Comparison of ENCODE assay signal across 27 cellular contexts in the genomic region with DNA sequence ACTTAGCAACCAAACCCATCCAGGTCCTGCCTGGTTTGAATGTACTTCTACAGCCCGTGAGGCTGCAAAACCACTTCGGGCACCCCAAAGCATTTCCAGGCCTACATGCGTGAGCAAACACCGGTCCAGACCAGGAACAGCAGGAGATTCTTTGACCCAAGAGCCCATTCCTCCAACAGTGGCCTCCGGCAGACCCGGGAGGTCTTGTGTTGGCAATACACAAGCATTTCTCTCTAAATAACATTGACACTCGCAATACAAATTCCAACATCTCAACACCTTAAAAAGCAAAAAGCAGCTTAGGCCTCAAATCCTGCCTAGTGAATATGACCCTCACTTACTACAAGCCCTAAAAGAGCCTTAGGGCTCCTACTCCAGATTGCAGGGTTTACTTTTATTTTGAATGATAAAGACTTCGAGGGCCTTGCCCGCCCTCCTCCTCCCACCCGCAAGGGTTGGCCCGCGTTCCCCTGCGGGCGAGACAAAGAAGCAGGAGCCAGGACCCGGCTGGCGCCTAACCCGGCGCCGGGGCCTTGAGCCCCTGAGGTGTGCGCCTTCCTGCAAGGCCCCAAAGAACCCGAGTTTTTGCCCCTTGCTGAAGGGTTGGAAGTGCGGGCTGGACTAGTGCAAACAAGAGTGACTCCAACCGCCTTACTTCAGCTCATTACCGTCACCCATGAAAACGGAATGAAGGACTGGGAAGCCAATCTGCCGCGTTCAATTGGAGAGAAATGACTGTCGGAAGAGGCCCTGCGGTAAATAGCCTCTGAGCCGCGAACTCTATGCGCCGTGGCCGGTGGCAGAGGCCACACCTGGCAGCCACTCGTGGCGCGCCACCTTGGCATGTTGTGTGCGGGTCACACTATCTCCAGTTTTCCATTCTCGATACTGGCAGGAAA. TPM values are rescaled to one million over a fixed set of nuclear protein-coding genes. Genes with fewer than 3 reads are reported as not detected.
A peak's percentile ranks its signal among the peaks of the same experiment; 100 is the strongest.
DNase-seq lines count a peak whose midpoint lies in the region; ATAC-seq, FAIRE-seq and TF ChIP-seq lines count a peak whose summit lies in the region.
"Had no signal": no experiment of that assay in that cellular context is flagged by ENCODE, and none has a peak within 500 bp of the region (broad histone marks: within the 10 kb centered on the region; RNA-seq: fewer than 3 reads in every experiment).

No MANE protein-coding gene starts in this region.

- H3K9me3 ChIP-seq in HAP-1 (no peaks in the 10 kb centered on the region), H1 (ENCODE audit: insufficient read depth in 2 of 2, low read depth in 1 of 2, low read length in 1 of 2) (no peaks in the 10 kb centered on the region)
- H3K9me3 ChIP-seq: breast epithelium, upper lobe of left lung had no signal

- H2AK5ac ChIP-seq in H1 (ENCODE audit: low read depth, low read length): no peak overlapping the region

- peak; percentile 15 for DNase-seq in GM10266 (ENCODE audit: extremely low spot score)
- peak; percentile 88 to 95 for DNase-seq in HAP-1 (ENCODE audit: low spot score in 2 of 2)
- peak in 1 of 2 experiments; percentile 76 for DNase-seq in H1 (ENCODE audit: low read depth in 1 of 2, low spot score in 2 of 2)
- DNase-seq in neural crest cell (ENCODE audit: low read depth, low spot score): no peak
- no peak for DNase-seq in Ammon's horn (ENCODE audit: low spot score)
- DNase-seq in NCI-H1092 (lab: John Stamatoyannopoulos, UW): no peak
- DNase-seq in activated CD4-positive, CD25-positive, alpha-beta regulatory T cell (lab: John Stamatoyannopoulos, UW): no peak
- DNase-seq: activated CD8-positive, alpha-beta memory T cell treated with anti-CD3 and anti-CD28 coated beads for 24 hours; activated gamma-delta T cell treated with Interleukin-2 at 50 U/mL for 16 hours; activated T-cell treated with anti-CD3 and anti-CD28 coated beads, Interleukin-2, amount 50 U/mL, for 24 hours; CD4-positive, CD25-positive, alpha-beta regulatory T cell; effector memory CD8-positive, alpha-beta T cell; foreskin melanocyte; GOT3; NCI-H1105; NCI-H2081 treated with DMSO at 0.1 percent for 48 hours; T-helper 9 cell had no signal

- TF ChIP-seq POLR2A in H1 (IDR thresholded peaks at IDR 0.05; ENCODE audit: control extremely low read depth in 1 of 2, low read depth in 2 of 2, low read length in 2 of 2): no peak

- H3K79me2 ChIP-seq in H1 (ENCODE audit: control insufficient read depth in 1 of 2, insufficient read depth in 2 of 2, low read length in 2 of 2): no peaks in the 10 kb centered on the region

- no peak overlapping the region for H3K14ac ChIP-seq in H1 (ENCODE audit: insufficient read length)

- H2AFZ ChIP-seq in H1 (ENCODE audit: low read length): no peak overlapping the region

- no peak overlapping the region for H3K23ac ChIP-seq in H1 (ENCODE audit: insufficient read length)

- no peak overlapping the region; the same call in 1 of the 2 replicates for H4K8ac ChIP-seq in H1 (ENCODE audit: extremely low read depth, insufficient read depth, low read length)

- H3K36me3 ChIP-seq in HAP-1 (replicated peaks) (no peaks in the 10 kb centered on the region), H1 (ENCODE audit: control insufficient read depth in 2 of 4, insufficient read depth in 4 of 4, low read length in 3 of 4) (peaks cover 0 to 2% (median 0%) of the 10 kb centered on the region in 4 experiments; a peak in 1 of 8 replicates)
- H3K36me3 ChIP-seq: breast epithelium, upper lobe of left lung had no signal

- H3K9me3 Mint-ChIP-seq in neural crest cell: no peaks in the 10 kb centered on the region
- H3K9me3 Mint-ChIP-seq: activated T-cell treated with anti-CD3 and anti-CD28 coated beads, Interleukin-2, amount 50 U/mL, for 24 hours; effector memory CD8-positive, alpha-beta T cell; natural killer cell treated with Interleukin-12 subunit alpha and Interleukin-12 subunit beta and Interleukin-15 and Interleukin-18, amount 100 ng/mL, for 72 hours had no signal

- H3K27me3 ChIP-seq in HAP-1 (ENCODE audit: low read depth) (no peaks in the 10 kb centered on the region), H1 (replicated peaks in 1 of 4; ENCODE audit: control insufficient read depth in 3 of 4, extremely low read depth in 1 of 4, insufficient read depth in 3 of 4, low read length in 3 of 4) (peaks cover 72 to 95% (median 88%) of the 10 kb centered on the region in 4 experiments)

- H3K36me3 Mint-ChIP-seq in neural crest cell (ENCODE audit: low read depth): peaks cover 3% of the 10 kb centered on the region
- H3K36me3 Mint-ChIP-seq: CD4-positive, CD25-positive, alpha-beta regulatory T cell had no signal

- H3K27ac ChIP-seq in H1 (ENCODE audit: low read depth, low read length): no peak overlapping the region
- H3K27ac ChIP-seq: breast epithelium, upper lobe of left lung had no signal

- H2BK5ac ChIP-seq in H1 (ENCODE audit: low read depth, low read length): no peak overlapping the region

- H2BK15ac ChIP-seq in H1 (ENCODE audit: low read length): peak overlapping the region; percentile 12; the same call in 1 of the 2 replicates

- H3K4ac ChIP-seq in H1 (replicated peaks; ENCODE audit: insufficient read length, low read depth, low read length): no peak overlapping the region

- no peak for ATAC-seq in GM19467 (IDR thresholded peaks at IDR 0.05; ENCODE audit: unreplicated experiment)
- ATAC-seq: activated CD4-positive, CD25-positive, alpha-beta regulatory T cell treated with anti-CD3 and anti-CD28 coated beads, Interleukin-2, amount 50 U/mL, for 24 hours; effector memory CD8-positive, alpha-beta T cell; esophagus mucosa; natural killer cell treated with Interleukin-12 subunit alpha and Interleukin-12 subunit beta and Interleukin-15 and Interleukin-18, amount 100 ng/mL, for 72 hours had no signal

- H3K27ac Mint-ChIP-seq in neural crest cell (ENCODE audit: unreplicated experiment): no peak overlapping the region
- H3K27ac Mint-ChIP-seq: activated T-cell treated with anti-CD3 and anti-CD28 coated beads, Interleukin-2, amount 50 U/mL, for 24 hours; CD4-positive, CD25-positive, alpha-beta regulatory T cell; effector memory CD8-positive, alpha-beta T cell; natural killer cell treated with Interleukin-12 subunit alpha and Interleukin-12 subunit beta and Interleukin-15 and Interleukin-18, amount 100 ng/mL, for 72 hours had no signal

- CTCF ChIA-PET in H1 (lab: Charles Lee; ENCODE audit: partially characterized antibody): interaction anchor here (1.5 to 12.6 kb wide), 7 partner anchors 9 to 26 kb away, joined by 3 to 150 read pairs (median 7); partner anchors contain the start of gene DLX5

- H3K4me1 ChIP-seq in HAP-1 (peaks cover 46% of the 10 kb centered on the region), H1 (replicated peaks in 1 of 4; ENCODE audit: control insufficient read depth in 3 of 4, insufficient read depth in 4 of 4, low read length in 3 of 4) (peaks cover 14 to 38% (median 21%) of the 10 kb centered on the region in 4 experiments)
- H3K4me1 ChIP-seq: breast epithelium had no signal

- H3K27me3 Mint-ChIP-seq in neural crest cell (ENCODE audit: low read depth): peaks cover 99% of the 10 kb centered on the region

- TF ChIP-seq EP300 in H1 (IDR thresholded peaks at IDR 0.05; ENCODE audit: borderline replicate concordance in 1 of 2, low read depth in 2 of 2, low read length in 2 of 2): no peak

- H3K18ac ChIP-seq in H1 (ENCODE audit: extremely low read depth, low read length): peak overlapping the region; percentile 78

- peak overlapping the region; percentile 43 for H2BK120ac ChIP-seq in H1 (replicated peaks; ENCODE audit: low read depth, low read length)

- peaks cover 7% of the 10 kb centered on the region for H3K4me1 Mint-ChIP-seq in neural crest cell

- H3K4me2 ChIP-seq in H1 (ENCODE audit: insufficient read depth in 1 of 2, low read depth in 2 of 2, low read length in 2 of 2): peak overlapping the region; percentile 57 to 65

- H3K4me3 ChIP-seq in HAP-1 (peak overlapping the region; percentile 56), H1 (ENCODE audit: extremely low read depth in 1 of 4, insufficient read depth in 2 of 4, low read depth in 3 of 4, low read length in 4 of 4) (peak overlapping the region in 3 of 4 experiments; percentile 20 to 38 (median 21); a peak in 6 of 8 replicates)
- H3K4me3 ChIP-seq: breast epithelium, upper lobe of left lung had no signal

- no peak for FAIRE-seq in H1 (lab: Jason Lieb, UNC)
- FAIRE-seq: colon, islet of Langerhans had no signal

- no peak overlapping the region for H3K9ac ChIP-seq in H1 (replicated peaks in 1 of 4; ENCODE audit: extremely low read depth in 1 of 4, low read depth in 3 of 4, low read length in 3 of 4)

- H3K56ac ChIP-seq in H1 (replicated peaks; ENCODE audit: insufficient read length, low read depth, low read length): no peak overlapping the region

- H4K91ac ChIP-seq in H1 (replicated peaks; ENCODE audit: insufficient read length, low read length): no peak overlapping the region

- no peak overlapping the region for H4K5ac ChIP-seq in H1 (ENCODE audit: insufficient read length, low read depth, low read length)

- POLR2A ChIA-PET in H1 (lab: Charles Lee; ENCODE audit: partially characterized antibody): interaction anchor here (1.0 to 1.7 kb wide), 6 partner anchors 9 to 22 kb away, joined by 3 to 7 read pairs (median 4); no protein-coding TSS in a partner anchor

- H2BK12ac ChIP-seq in H1 (ENCODE audit: low read depth, low read length): 0 out of 2 replicates have a peak overlapping the region, but pooled peaks have one; percentile 60

- TF ChIP-seq RAD21 in H1 (IDR thresholded peaks at IDR 0.05 in 1 of 2, conservative IDR thresholded peaks at IDR 0.05 in 1 of 2; ENCODE audit: low read depth in 2 of 2, low read length in 2 of 2): no peak; a peak in 1 of 4 replicates

- H3K23me2 ChIP-seq in H1 (ENCODE audit: low read depth, low read length): peaks cover 3% of the 10 kb centered on the region; the same call in 1 of the 2 replicates

- in situ Hi-C loops in HAP-1 (cut with MboI; ENCODE audit: low sequenced_read_pairs): loop anchor here (25.0 kb wide), 1 partner anchor 290 kb away; the partner anchor contains the start of gene SEM1

- no peaks in the 10 kb centered on the region for H3K79me1 ChIP-seq in H1 (ENCODE audit: low read depth, low read length)

- WGBS in H1 (ENCODE audit: extremely low coverage in 1 of 2, insufficient coverage in 1 of 2, insufficient read length in 1 of 2, insufficient replicate concordance in 2 of 2, low coverage in 1 of 2, low lambda C conversion rate in 2 of 2, missing lambda C conversion rate in 1 of 2), 2 experiments: 3% methylated on average over 39 of the region's 39 CpGs; no CpG with 5 or more reads in 1 of the 2 experiments

- peak overlapping the region; percentile 7 for H3K4me3 Mint-ChIP-seq in neural crest cell
- H3K4me3 Mint-ChIP-seq: activated T-cell treated with anti-CD3 and anti-CD28 coated beads, Interleukin-2, amount 50 U/mL, for 24 hours; natural killer cell treated with Interleukin-12 subunit alpha and Interleukin-12 subunit beta and Interleukin-15 and Interleukin-18, amount 100 ng/mL, for 72 hours had no signal

- peaks cover 14 to 38% of the 10 kb centered on the region in 2 experiments for H4K20me1 ChIP-seq in H1 (replicated peaks in 1 of 2; ENCODE audit: control insufficient read depth in 1 of 2, insufficient read depth in 2 of 2, low read length in 2 of 2)

- 0 out of 2 replicates have a peak overlapping the region, but pooled peaks have one; percentile 15 for H2BK20ac ChIP-seq in H1 (ENCODE audit: low read length)

- TF ChIP-seq CTCF in GM10266 (IDR thresholded peaks at IDR 0.05; ENCODE audit: control insufficient read depth, insufficient read depth, low read depth, missing control alignments) (no peak), H1 (IDR thresholded peaks at IDR 0.05; ENCODE audit: control extremely low read depth in 1 of 3, insufficient read depth in 1 of 3, low read depth in 1 of 3, low read length in 3 of 3) (no peak), neural crest cell (conservative IDR thresholded peaks at IDR 0.05) (no peak)

RNA-seq across cellular contexts. Expression of gene DLX6, which starts 3.4 kb away (rescaled TPM):
- not detected in 2 replicates for total RNA-seq in H1 (2021; fragmentation: NEBNext Ultra II Directional; extraction: Animal tissue kit (Norgen Biotek cat#: 25700))
- polyA plus RNA-seq in H1 (2011; rRNA removed): not detected in 2 replicates
- polyA plus RNA-seq in H1 (2011; cell fraction: cytosol; rRNA removed): not detected
- not detected for polyA plus RNA-seq in H1 (2011; cell fraction: nucleus; rRNA removed)
- polyA plus RNA-seq in H1 (2012, experiment 1 of 2): not detected in 4 replicates
- polyA plus RNA-seq in H1 (2012, experiment 2 of 2): not detected
- 0.06 TPM for polyA plus RNA-seq in H1 (2013, experiment 1 of 2)
- polyA plus RNA-seq in H1 (2013, experiment 2 of 2): not detected
- not detected in 2 replicates for polyA minus RNA-seq in H1 (2011; rRNA and poly(A)+ RNA removed)
- polyA minus RNA-seq in H1 (2011; cell fraction: cytosol; rRNA and poly(A)+ RNA removed): not detected
- not detected for polyA minus RNA-seq in H1 (2011; cell fraction: nucleus; rRNA and poly(A)+ RNA removed)
- 0.26 and 0.32 TPM in 2 replicates for total RNA-seq in neural crest cell
- total RNA-seq: CD4-positive, CD25-positive, alpha-beta regulatory T cell; esophagus mucosa; mononuclear cell; natural killer cell treated with Interleukin-12 subunit alpha and Interleukin-12 subunit beta and Interleukin-15 and Interleukin-18, amount 100 ng/mL, for 72 hours; upper lobe of left lung had no signal
- polyA plus RNA-seq: adipose tissue; CD4-positive, CD25-positive, alpha-beta regulatory T cell had no signal

RNA-seq across cellular contexts. Expression of gene DLX5, which starts 22.7 kb away (rescaled TPM):
- total RNA-seq in H1 (2021; fragmentation: NEBNext Ultra II Directional; extraction: Animal tissue kit (Norgen Biotek cat#: 25700)): not detected in 2 replicates
- 0.06 TPM in 1 of 2 replicates, not detected in the other for polyA plus RNA-seq in H1 (2011; rRNA removed)
- polyA plus RNA-seq in H1 (2011; cell fraction: cytosol; rRNA removed): not detected
- 0.17 TPM for polyA plus RNA-seq in H1 (2011; cell fraction: nucleus; rRNA removed)
- polyA plus RNA-seq in H1 (2012, experiment 1 of 2): not detected in 4 replicates
- not detected for polyA plus RNA-seq in H1 (2012, experiment 2 of 2)
- not detected for polyA plus RNA-seq in H1 (2013, experiment 1 of 2)
- 0.06 TPM for polyA plus RNA-seq in H1 (2013, experiment 2 of 2)
- 0.22 TPM in 1 of 2 replicates, not detected in the other for polyA minus RNA-seq in H1 (2011; rRNA and poly(A)+ RNA removed)
- not detected for polyA minus RNA-seq in H1 (2011; cell fraction: cytosol; rRNA and poly(A)+ RNA removed)
- 0.60 TPM for polyA minus RNA-seq in H1 (2011; cell fraction: nucleus; rRNA and poly(A)+ RNA removed)
- 0.34 and 0.70 TPM in 2 replicates for total RNA-seq in neural crest cell
- total RNA-seq: breast epithelium; CD4-positive, CD25-positive, alpha-beta regulatory T cell; mononuclear cell; natural killer cell treated with Interleukin-12 subunit alpha and Interleukin-12 subunit beta and Interleukin-15 and Interleukin-18, amount 100 ng/mL, for 72 hours; upper lobe of left lung had no signal
- polyA plus RNA-seq: CD4-positive, CD25-positive, alpha-beta regulatory T cell had no signal

Comparison
In these comparisons a context has a peak if more than half of its experiments do, and no peak if none do; other contexts are left out.
1. DNase-seq: peak in GM10266 (single experiment) and HAP-1 (2 of 2); none in neural crest cell (single experiment), Ammon's horn (single experiment), NCI-H1092 (single experiment) and activated CD4-positive, CD25-positive, alpha-beta regulatory T cell (0 of 4).